7 cellular contexts compared by ENCODE assay signal in the genomic region with DNA sequence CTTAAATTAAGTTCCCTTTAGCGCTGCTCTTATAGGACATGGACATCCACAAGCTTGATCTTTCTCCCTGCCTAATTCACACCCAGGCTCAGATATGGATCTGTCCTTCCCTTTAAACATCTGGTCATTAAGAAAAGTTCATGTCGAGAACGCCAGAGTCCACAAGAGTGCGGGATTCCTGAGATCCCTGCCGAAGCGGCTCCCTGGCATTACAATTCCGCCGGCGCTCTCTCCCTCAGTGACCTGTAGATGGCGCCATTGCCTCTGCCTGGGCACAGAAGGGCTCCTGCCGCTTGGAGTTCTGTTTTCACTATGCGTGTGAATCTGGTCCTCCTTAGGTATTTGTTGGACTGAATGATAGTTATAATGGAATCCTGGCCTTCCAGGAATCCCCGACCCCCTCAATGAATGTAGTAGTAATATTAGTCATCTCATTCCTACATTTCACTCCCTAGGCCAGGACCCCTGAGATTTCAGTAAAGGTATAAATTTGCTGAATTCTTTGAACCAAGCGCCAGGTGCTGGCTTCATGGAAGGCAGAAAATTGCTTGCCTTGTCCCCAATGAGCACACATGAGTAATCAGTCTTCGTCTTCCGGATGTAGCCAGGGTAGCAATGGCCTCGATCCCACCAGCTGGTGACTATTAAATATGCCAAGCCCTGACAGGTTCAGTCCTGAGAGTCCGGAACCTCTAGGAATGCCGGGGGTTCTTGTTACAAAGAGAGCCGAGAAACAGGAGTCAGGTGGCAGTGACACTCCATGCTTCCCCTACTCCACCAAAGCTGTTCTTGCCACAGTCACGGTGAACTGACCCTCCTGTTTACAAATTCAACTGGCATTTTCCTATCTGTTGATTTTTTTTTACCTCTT. TPM values are rescaled to one million over a fixed set of nuclear protein-coding genes. Genes with fewer than 3 reads are reported as not detected.
A peak's percentile ranks its signal among the peaks of the same experiment; 100 is the strongest.
DNase-seq lines count a peak whose midpoint lies in the region; TF ChIP-seq lines count a peak whose summit lies in the region.

No MANE protein-coding gene starts in this region.

- H3K9ac ChIP-seq in neuronal stem cell (ENCODE audit: low read depth, low read length, poor library complexity): no peak overlapping the region

- WGBS in neuronal stem cell (ENCODE audit: extremely low coverage in 2 of 2, insufficient read length in 2 of 2, insufficient replicate concordance in 1 of 2), 2 donors: no CpG with 5 or more reads among the region's 21 CpGs

- H3K4ac ChIP-seq in neuronal stem cell (ENCODE audit: low read length): no peak overlapping the region

- no peak overlapping the region for H2AK5ac ChIP-seq in neuronal stem cell (ENCODE audit: low read depth, low read length)

- H3K27me3 ChIP-seq in neuronal stem cell (ENCODE audit: control insufficient read depth in 3 of 3, insufficient read depth in 3 of 3, low read depth in 1 of 3, low read length in 3 of 3): peaks cover 0 to 62% (median 20%) of the 10 kb centered on the region in 3 experiments

- no peak overlapping the region for H3K18ac ChIP-seq in neuronal stem cell (ENCODE audit: low read length)

- H3K27ac ChIP-seq in neuronal stem cell (replicated peaks; ENCODE audit: low read length) (no peak overlapping the region), substantia nigra (ENCODE audit: low read depth, low read length, poor library complexity, severe bottlenecking) (no peak overlapping the region)

- H3K4me3 ChIP-seq in fibroblast of the aortic adventitia (ENCODE audit: low read depth, low read length) (no peak overlapping the region), neuronal stem cell (ENCODE audit: low read length in 2 of 2) (no peak overlapping the region)

- no peaks in the 10 kb centered on the region for H3K79me1 ChIP-seq in neuronal stem cell (ENCODE audit: low read depth, low read length)

- H3K14ac ChIP-seq in neuronal stem cell (ENCODE audit: low read length): peak overlapping the region; percentile 10

- no peaks in the 10 kb centered on the region for H3K4me1 ChIP-seq in neuronal stem cell (ENCODE audit: control insufficient read depth in 2 of 2, insufficient read depth in 1 of 2, low read depth in 1 of 2, low read length in 2 of 2)

- H2BK15ac ChIP-seq in neuronal stem cell (ENCODE audit: low read length): no peak overlapping the region

- no peak overlapping the region for H2AFZ ChIP-seq in neuronal stem cell (ENCODE audit: low read length)

- TF ChIP-seq CTCF in GM12874 (IDR thresholded peaks at IDR 0.05; ENCODE audit: insufficient read depth, low read depth, low read length) (peak; percentile 92), fibroblast of the aortic adventitia (IDR thresholded peaks at IDR 0.05; ENCODE audit: insufficient read depth, low read length) (peak; percentile 99)

- no peaks in the 10 kb centered on the region for H3K36me3 ChIP-seq in neuronal stem cell (replicated peaks in 1 of 2; ENCODE audit: control insufficient read depth in 2 of 2, insufficient read depth in 2 of 2, low read length in 2 of 2)

- no peak overlapping the region for H3K4me2 ChIP-seq in neuronal stem cell (ENCODE audit: insufficient read depth, low read length, poor library complexity, severe bottlenecking)

- H4K8ac ChIP-seq in neuronal stem cell (ENCODE audit: low read depth, low read length): no peak overlapping the region

- no peak overlapping the region for H2BK5ac ChIP-seq in neuronal stem cell (ENCODE audit: low read length)

- H2BK12ac ChIP-seq in neuronal stem cell (ENCODE audit: low read length): no peak overlapping the region

- no peak overlapping the region for H4K91ac ChIP-seq in neuronal stem cell (ENCODE audit: low read depth, low read length, poor library complexity)

- DNase-seq in LHCN-M2 (ENCODE audit: low read depth): peak; percentile 72
- peak; percentile 73 for DNase-seq in RPMI8226
- peak; percentile 32 to 40 for DNase-seq in activated T-helper 1 cell treated with anti-CD3 and anti-CD28 coated beads, Interleukin-2, amount 50 U/mL, for 16 hours (ENCODE audit: low read depth in 1 of 2, low spot score in 1 of 2)
- DNase-seq in fibroblast of the aortic adventitia (ENCODE audit: low read depth): peak; percentile 77
- peak; percentile 86 for DNase-seq in neuronal stem cell (ENCODE audit: low spot score)
- peak in 46 of 49 donors; percentile 9 to 84 (median 60) for DNase-seq in substantia nigra (lab: John Stamatoyannopoulos, UW)

- H3K9me3 ChIP-seq in neuronal stem cell (replicated peaks in 1 of 2; ENCODE audit: control insufficient read depth in 2 of 2, insufficient read depth in 1 of 2, low read depth in 1 of 2, low read length in 2 of 2): no peaks in the 10 kb centered on the region

- H2BK120ac ChIP-seq in neuronal stem cell (ENCODE audit: low read depth, low read length): no peak overlapping the region

- no peak overlapping the region for H3K23ac ChIP-seq in neuronal stem cell (ENCODE audit: low read depth, low read length, poor library complexity)

RNA-seq across cellular contexts. Expression of gene CD207, which starts 26.4 kb away (rescaled TPM):
- total RNA-seq in LHCN-M2 (2014; rRNA removed): not detected in 2 replicates
- polyA plus RNA-seq in LHCN-M2 (2012): not detected
- total RNA-seq in fibroblast of the aortic adventitia (ENCODE audit: low replicate concordance): not detected in 2 replicates
- polyA plus RNA-seq in neuronal stem cell (2013, experiment 1 of 2): not detected
- 0.03 TPM for polyA plus RNA-seq in neuronal stem cell (2013, experiment 2 of 2)

RNA-seq across cellular contexts. Expression of gene VAX2, which starts 38.4 kb away (rescaled TPM):
- total RNA-seq in LHCN-M2 (2014; rRNA removed): 5.4 and 9.8 TPM in 2 replicates
- 4.7 TPM for polyA plus RNA-seq in LHCN-M2 (2012)
- 0.82 and 1.4 TPM in 2 replicates for total RNA-seq in fibroblast of the aortic adventitia (ENCODE audit: low replicate concordance)
- polyA plus RNA-seq in neuronal stem cell (2013, experiment 1 of 2): 2.1 TPM
- 2.4 TPM for polyA plus RNA-seq in neuronal stem cell (2013, experiment 2 of 2)

RNA-seq across cellular contexts. Expression of gene CLEC4F, which starts 41.6 kb away (rescaled TPM):
- total RNA-seq in LHCN-M2 (2014; rRNA removed) (not detected in 2 replicates), fibroblast of the aortic adventitia (ENCODE audit: low replicate concordance) (not detected in 2 replicates)
- polyA plus RNA-seq in LHCN-M2 (2012): not detected
- 0.08 TPM for polyA plus RNA-seq in neuronal stem cell (2013, experiment 1 of 2)
- polyA plus RNA-seq in neuronal stem cell (2013, experiment 2 of 2): 0.01 TPM

Comparison
In these comparisons a context has a peak if more than half of its experiments do, and no peak if none do; other contexts are left out.
1. DNase-seq: peak in every context shown above with its lines; median percentile 86 in neuronal stem cell; 77 in fibroblast of the aortic adventitia; 73 in RPMI8226; 72 in LHCN-M2; 60 in substantia nigra; 36 in activated T-helper 1 cell treated with anti-CD3 and anti-CD28 coated beads, Interleukin-2, amount 50 U/mL, for 16 hours.